Comparison of ENCODE assay signal across 26 cellular contexts in the genomic region with DNA sequence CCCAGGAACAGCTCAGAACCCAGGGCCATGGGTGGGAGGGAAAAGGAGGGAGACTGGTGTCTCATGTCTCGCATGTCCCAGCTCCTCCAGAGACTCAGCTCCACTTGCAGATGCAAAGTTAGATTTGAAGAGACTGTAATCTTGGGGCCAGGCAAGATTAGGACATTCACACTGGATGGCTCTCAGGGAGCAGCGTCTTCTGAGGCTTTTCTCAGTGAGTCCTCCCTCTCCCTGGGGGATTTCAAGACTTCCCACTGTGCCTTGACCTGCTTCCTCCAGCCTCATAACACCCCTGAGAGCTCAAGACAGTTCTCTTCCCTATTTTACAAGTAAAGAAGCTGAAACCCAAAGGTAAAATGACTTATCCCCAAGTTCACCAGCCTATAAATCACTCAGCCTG. TPM values are rescaled to one million over a fixed set of nuclear protein-coding genes. Genes with fewer than 3 reads are reported as not detected.
"Had no signal": no experiment of that assay in that cellular context is flagged by ENCODE, and none has a peak within 500 bp of the region (broad histone marks: within the 10 kb centered on the region; RNA-seq: fewer than 3 reads in every experiment).

No MANE protein-coding gene starts in this region.

- H2AFZ ChIP-seq: parathyroid adenoma had no signal

- H3K9ac ChIP-seq: parathyroid adenoma had no signal

- H3K27ac ChIP-seq: ascending aorta, brain microvascular endothelial cell, esophagus squamous epithelium, left lung, lower lobe of right lung, parathyroid adenoma, psoas muscle, sigmoid colon, tibial nerve had no signal

- H3K4me2 ChIP-seq: smooth muscle cell had no signal

- H3K4me1 ChIP-seq: ascending aorta, parathyroid adenoma, sigmoid colon had no signal

- H3K4me3 Mint-ChIP-seq: activated naive CD4-positive, alpha-beta T cell treated with anti-CD3 and anti-CD28 coated beads for 36 hours; activated naive CD8-positive, alpha-beta T cell treated with anti-CD3 and anti-CD28 coated beads, Interleukin-2, amount 10 ng/mL, durations not matched to agents 7 days and 5 days; activated T-helper 1 cell treated with anti-CD3 and anti-CD28 coated beads, Interleukin-12 subunit alpha, Interleukin-12 subunit beta, Interleukin-2, Interleukin-4 antibody, amounts not matched to agents 30 ng/mL and 10 ng/mL and 1 ng/mL, durations not matched to agents 14 hours and 24 hours and 36 hours; natural killer cell had no signal

- H3K79me2 ChIP-seq: parathyroid adenoma had no signal

- H3K9me3 Mint-ChIP-seq: activated naive CD4-positive, alpha-beta T cell treated with anti-CD3 and anti-CD28 coated beads for 36 hours; activated naive CD8-positive, alpha-beta T cell treated with anti-CD3 and anti-CD28 coated beads, Interleukin-2, amount 10 ng/mL, durations not matched to agents 7 days and 5 days; activated T-helper 1 cell treated with anti-CD3 and anti-CD28 coated beads, Interleukin-12 subunit alpha, Interleukin-12 subunit beta, Interleukin-2, Interleukin-4 antibody, amounts not matched to agents 30 ng/mL and 10 ng/mL and 1 ng/mL, durations not matched to agents 14 hours and 24 hours and 36 hours; natural killer cell had no signal

- H3K27me3 ChIP-seq: ascending aorta, brain microvascular endothelial cell, esophagus squamous epithelium, left lung, sigmoid colon, tibial nerve had no signal

- H3K36me3 Mint-ChIP-seq: activated naive CD8-positive, alpha-beta T cell treated with anti-CD3 and anti-CD28 coated beads, Interleukin-2, amount 10 ng/mL, durations not matched to agents 7 days and 5 days; natural killer cell had no signal

- H3K27ac Mint-ChIP-seq: activated naive CD4-positive, alpha-beta T cell treated with anti-CD3 and anti-CD28 coated beads for 36 hours; activated naive CD8-positive, alpha-beta T cell treated with anti-CD3 and anti-CD28 coated beads, Interleukin-2, amount 10 ng/mL, durations not matched to agents 7 days and 5 days; activated T-helper 1 cell treated with anti-CD3 and anti-CD28 coated beads, Interleukin-12 subunit alpha, Interleukin-12 subunit beta, Interleukin-2, Interleukin-4 antibody, amounts not matched to agents 30 ng/mL and 10 ng/mL and 1 ng/mL, durations not matched to agents 14 hours and 24 hours and 36 hours; natural killer cell had no signal

- DNase-seq: activated CD4-positive, alpha-beta T cell treated with anti-CD3 and anti-CD28 coated beads for 4 hours; activated CD4-positive, alpha-beta T cell treated with anti-CD3 and anti-CD28 coated beads, Interleukin-2, amount 50 U/mL, for 4 hours; activated effector memory CD4-positive, alpha-beta T cell treated with anti-CD3 and anti-CD28 coated beads, Interleukin-2, amount 50 U/mL, for 16 hours; activated naive CD4-positive, alpha-beta T cell treated with anti-CD3 and anti-CD28 coated beads for 36 hours; activated naive CD8-positive, alpha-beta T cell treated with anti-CD3 and anti-CD28 coated beads, Interleukin-2, amount 10 ng/mL, durations not matched to agents 7 days and 5 days; brain microvascular endothelial cell; esophagus squamous epithelium; foreskin melanocyte; kidney glomerular epithelial cell; left lung; lower lobe of right lung; mesenchymal stem cell; natural killer cell; nucleus accumbens; psoas muscle; sigmoid colon; stimulated activated CD4-positive, alpha-beta T cell treated with anti-CD3 and anti-CD28 coated beads, Interleukin-15, amount 100 ng/mL, for 24 hours; stimulated activated CD4-positive, alpha-beta T cell treated with anti-CD3 and anti-CD28 coated beads, Interleukin-2, amount 100 ng/mL, for 24 hours; stimulated activated naive CD4-positive, alpha-beta T cell; T-helper 1 cell had no signal

- H3K9me3 ChIP-seq: ascending aorta, esophagus squamous epithelium, left lung, lower lobe of right lung, psoas muscle, sigmoid colon, tibial nerve had no signal

- H3K36me3 ChIP-seq: ascending aorta, brain microvascular endothelial cell, esophagus squamous epithelium, left lung, lower lobe of right lung, sigmoid colon, tibial nerve had no signal

- H3K4me3 ChIP-seq: ascending aorta, esophagus squamous epithelium, left lung, lower lobe of right lung, psoas muscle, sigmoid colon, smooth muscle cell, tibial nerve had no signal

RNA-seq across cellular contexts. Expression of a gene that starts 44.3 kb away (rescaled TPM):
- total RNA-seq: activated naive CD4-positive, alpha-beta T cell treated with anti-CD3 and anti-CD28 coated beads for 36 hours; activated naive CD8-positive, alpha-beta T cell treated with anti-CD3 and anti-CD28 coated beads, Interleukin-2, amount 10 ng/mL, durations not matched to agents 7 days and 5 days; activated T-helper 1 cell treated with anti-CD3 and anti-CD28 coated beads, Interleukin-12 subunit alpha, Interleukin-12 subunit beta, Interleukin-2, Interleukin-4 antibody, amounts not matched to agents 30 ng/mL and 10 ng/mL and 1 ng/mL, durations not matched to agents 14 hours and 24 hours and 36 hours; ascending aorta had no signal
- polyA plus RNA-seq: psoas muscle had no signal

RNA-seq across cellular contexts. Expression of a gene that starts 57.4 kb away (rescaled TPM):
- total RNA-seq: activated naive CD4-positive, alpha-beta T cell treated with anti-CD3 and anti-CD28 coated beads for 36 hours; activated naive CD8-positive, alpha-beta T cell treated with anti-CD3 and anti-CD28 coated beads, Interleukin-2, amount 10 ng/mL, durations not matched to agents 7 days and 5 days; activated T-helper 1 cell treated with anti-CD3 and anti-CD28 coated beads, Interleukin-12 subunit alpha, Interleukin-12 subunit beta, Interleukin-2, Interleukin-4 antibody, amounts not matched to agents 30 ng/mL and 10 ng/mL and 1 ng/mL, durations not matched to agents 14 hours and 24 hours and 36 hours; ascending aorta; glomerular endothelial cell had no signal
